Comparison of ENCODE assay signal across 9 cellular contexts in genomic region chr7:138752568-138753518, GRCh38. TPM values are rescaled to one million over a fixed set of nuclear protein-coding genes. Genes with fewer than 3 reads are reported as not detected.
DNase-seq lines count a peak whose midpoint lies in the region; ATAC-seq and TF ChIP-seq lines count a peak whose summit lies in the region.
"Had no signal": no experiment of that assay in that cellular context is flagged by ENCODE, and none has a peak within 500 bp of the region (broad histone marks: within the 10 kb centered on the region; RNA-seq: fewer than 3 reads in every experiment).

No MANE protein-coding gene starts in this region.

- peak overlapping the region; percentile 1 for H3K4me2 ChIP-seq in neural progenitor cell

- peak; percentile 83 to 100 (median 89) for DNase-seq in T-helper 1 cell
- DNase-seq in activated naive CD8-positive, alpha-beta T cell treated with anti-CD3 and anti-CD28 coated beads, Interleukin-2, amount 50 U/mL, for 24 hours: peak; percentile 80
- peak; percentile 51 for DNase-seq in neural progenitor cell (ENCODE audit: low spot score)
- no peak for DNase-seq in NCI-H1930 (lab: John Stamatoyannopoulos, UW)
- DNase-seq in KG1 (lab: John Stamatoyannopoulos, UW): no peak

- H3F3A ChIP-seq in neural progenitor cell (ENCODE audit: low read depth): peaks cover 13% of the 10 kb centered on the region

- no peaks in the 10 kb centered on the region for H3K36me3 Mint-ChIP-seq in activated naive CD8-positive, alpha-beta T cell treated with anti-CD3 and anti-CD28 coated beads, Interleukin-2, amount 50 U/mL, for 24 hours (ENCODE audit: low read depth)
- H3K36me3 Mint-ChIP-seq in neural progenitor cell: no peaks in the 10 kb centered on the region

- no peak overlapping the region for H3K27ac ChIP-seq in neural progenitor cell
- H3K27ac ChIP-seq: tibial artery had no signal

- no peaks in the 10 kb centered on the region for H3K36me3 ChIP-seq in neural progenitor cell
- H3K36me3 ChIP-seq: tibial artery had no signal

- H3K9me3 ChIP-seq in neural progenitor cell (ENCODE audit: low read depth): no peaks in the 10 kb centered on the region
- H3K9me3 ChIP-seq: tibial artery had no signal

- H3K9ac ChIP-seq in neural progenitor cell: no peak overlapping the region

- no peak overlapping the region for H3K4me3 Mint-ChIP-seq in activated naive CD8-positive, alpha-beta T cell treated with anti-CD3 and anti-CD28 coated beads, Interleukin-2, amount 50 U/mL, for 24 hours
- H3K4me3 Mint-ChIP-seq in neural progenitor cell: no peak overlapping the region

- TF ChIP-seq CTCF in neural progenitor cell (IDR thresholded peaks at IDR 0.05): no peak

- H3K4me1 ChIP-seq in neural progenitor cell: peaks cover 23% of the 10 kb centered on the region
- H3K4me1 ChIP-seq: tibial artery had no signal

- no peaks in the 10 kb centered on the region for H3K27me3 ChIP-seq in neural progenitor cell

- H3K9me3 Mint-ChIP-seq in activated naive CD8-positive, alpha-beta T cell treated with anti-CD3 and anti-CD28 coated beads, Interleukin-2, amount 50 U/mL, for 24 hours: peaks cover 5% of the 10 kb centered on the region
- peaks cover 4% of the 10 kb centered on the region for H3K9me3 Mint-ChIP-seq in neural progenitor cell

- peak; percentile 94 for ATAC-seq in GM19463 (IDR thresholded peaks at IDR 0.05; ENCODE audit: unreplicated experiment)
- ATAC-seq in HG03521 (IDR thresholded peaks at IDR 0.05; ENCODE audit: unreplicated experiment): peak; percentile 80
- peak; percentile 99 for ATAC-seq in activated naive CD8-positive, alpha-beta T cell treated with anti-CD3 and anti-CD28 coated beads, Interleukin-2, amount 50 U/mL, for 24 hours

- peaks cover 59% of the 10 kb centered on the region for H3K4me1 Mint-ChIP-seq in activated naive CD8-positive, alpha-beta T cell treated with anti-CD3 and anti-CD28 coated beads, Interleukin-2, amount 50 U/mL, for 24 hours
- peaks cover 41% of the 10 kb centered on the region for H3K4me1 Mint-ChIP-seq in neural progenitor cell

- no peaks in the 10 kb centered on the region for H3K79me2 ChIP-seq in neural progenitor cell (ENCODE audit: low read depth)

- no peaks in the 10 kb centered on the region for H4K20me1 ChIP-seq in neural progenitor cell (ENCODE audit: low read depth)

- peaks cover 1% of the 10 kb centered on the region for H3K27me3 Mint-ChIP-seq in activated naive CD8-positive, alpha-beta T cell treated with anti-CD3 and anti-CD28 coated beads, Interleukin-2, amount 50 U/mL, for 24 hours
- H3K27me3 Mint-ChIP-seq in neural progenitor cell (ENCODE audit: insufficient read depth, low read depth): peaks cover 21% of the 10 kb centered on the region

- H2AFZ ChIP-seq in neural progenitor cell (replicated peaks): no peak overlapping the region

- H3K27ac Mint-ChIP-seq in activated naive CD8-positive, alpha-beta T cell treated with anti-CD3 and anti-CD28 coated beads, Interleukin-2, amount 50 U/mL, for 24 hours: peak overlapping the region; percentile 69
- no peak overlapping the region for H3K27ac Mint-ChIP-seq in neural progenitor cell

- no peak overlapping the region for H3K4me3 ChIP-seq in neural progenitor cell
- H3K4me3 ChIP-seq: tibial artery had no signal

RNA-seq across cellular contexts. Expression of gene TMEM213, which starts 45.0 kb away (rescaled TPM):
- not detected in 2 replicates for total RNA-seq in neural progenitor cell (ENCODE audit: low replicate concordance)
- total RNA-seq: aorta had no signal

RNA-seq across cellular contexts. Expression of gene ATP6V0A4, which starts 45.2 kb away (rescaled TPM):
- total RNA-seq in neural progenitor cell (ENCODE audit: low replicate concordance): 0.36 TPM in 1 of 2 replicates, not detected in the other
- total RNA-seq: aorta had no signal

RNA-seq across cellular contexts. Expression of gene SVOPL, which starts 51.7 kb away (rescaled TPM):
- 0.06 and 0.09 TPM in 2 replicates for total RNA-seq in neural progenitor cell (ENCODE audit: low replicate concordance)
- total RNA-seq: aorta had no signal

Comparison
In these comparisons a context has a peak if more than half of its experiments do, and no peak if none do; other contexts are left out.
1. DNase-seq: peak in T-helper 1 cell (5 of 5), activated naive CD8-positive, alpha-beta T cell treated with anti-CD3 and anti-CD28 coated beads, Interleukin-2, amount 50 U/mL, for 24 hours (single experiment) and neural progenitor cell (single experiment); none in NCI-H1930 (0 of 2) and KG1 (single experiment).
2. Peak in every context shown above with its lines, with median percentiles within 50 percentile points of each other: ATAC-seq.